Comparison of ENCODE assay signal across 7 cellular contexts in the genomic region with DNA sequence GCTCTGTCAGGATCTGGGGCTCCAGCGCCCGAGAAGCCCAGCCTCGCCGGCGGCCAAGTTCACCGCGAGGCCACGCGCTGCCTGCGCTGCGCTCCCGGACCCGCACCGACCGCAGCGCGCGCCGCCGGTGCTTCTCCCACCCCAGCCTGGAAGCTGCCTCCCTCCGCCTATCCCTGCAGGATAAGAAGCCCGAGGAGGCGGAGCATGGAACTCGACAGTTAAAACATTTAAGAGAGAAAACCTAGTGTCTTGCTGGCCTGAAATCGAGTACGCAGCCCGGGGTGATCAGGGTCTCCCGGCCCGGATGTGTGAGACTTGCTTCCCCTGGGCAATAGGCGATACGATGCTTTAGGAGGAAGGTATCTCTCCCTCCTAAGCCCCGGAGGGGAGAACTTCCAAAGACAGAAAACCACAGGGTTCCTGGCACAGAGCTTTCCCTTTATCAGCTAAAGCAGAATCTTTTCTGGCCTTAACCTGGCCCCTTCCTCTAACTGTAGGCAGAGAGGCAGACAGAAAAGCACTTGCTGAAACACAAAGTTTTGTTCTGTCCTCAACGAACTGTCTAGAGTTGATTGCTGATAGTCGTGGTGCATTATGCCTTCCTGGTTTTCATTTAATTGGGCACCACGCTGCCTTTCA.
DNase-seq lines count a peak whose midpoint lies in the region; ATAC-seq, FAIRE-seq and TF ChIP-seq lines count a peak whose summit lies in the region.
"Not testable (repeated sequence)": the region's sequence is repeated elsewhere in the genome, so short reads cannot be mapped to it uniquely, and the experiment has no call there.

No MANE protein-coding gene starts in this region.

- peak; percentile 92 for FAIRE-seq in K562 (lab: Jason Lieb, UNC)

- H3K4me3 ChIP-seq in Panc1 (ENCODE audit: low read depth in 2 of 2, low read length in 2 of 2); K562; epithelial cell of esophagus (ENCODE audit: low read length): not testable (repeated sequence)
- H3K4me3 ChIP-seq in heart right ventricle (peak overlapping the region in 9 of 10 donors; percentile 10 to 46 (median 40)), neural cell (ENCODE audit: low read length) (peak overlapping the region; percentile 55)

- TF ChIP-seq RAD21 in K562 (CRISPR knock-in tag; conservative IDR thresholded peaks at IDR 0.05 in 1 of 2, IDR thresholded peaks at IDR 0.05 in 1 of 2); neural cell (conservative IDR thresholded peaks at IDR 0.05): not testable (repeated sequence)

- BruUV-seq in Panc1 (replicated peaks; lab: Mats Ljungman, UMichigan) = not testable (repeated sequence)
- TSS peak; percentile 50 for BruUV-seq in K562 (replicated peaks; lab: Mats Ljungman, UMichigan)

- H2AFZ ChIP-seq in K562 (ENCODE audit: low read depth, low read length); neural cell (ENCODE audit: low read depth, low read length): not testable (repeated sequence)

- not testable (repeated sequence) for H3K9me2 ChIP-seq in neural cell (ENCODE audit: insufficient read depth, low read length)

- not testable (repeated sequence) for H3K4me1 ChIP-seq in Panc1 (ENCODE audit: control insufficient read depth, insufficient read depth, low read length); K562 (replicated peaks in 1 of 2; ENCODE audit: control insufficient read depth in 2 of 2, insufficient read depth in 2 of 2, low read length in 2 of 2)
- H3K4me1 ChIP-seq in heart right ventricle = peaks cover 0 to 10% (median 0%) of the 10 kb centered on the region in 9 donors

- WGBS in K562 (ENCODE audit: insufficient coverage, low coverage, missing lambda C conversion rate) = under 1% methylated on average over 25 of the region's 35 CpGs
- 2 to 6% methylated on average over 30 of the region's 35 CpGs for WGBS in heart right ventricle, 2 donors

- ATAC-seq in Panc1 = 0 out of 2 replicates have a peak, but pooled peaks have one; percentile 42
- ATAC-seq in K562 = peak; percentile 90
- peak; percentile 70 to 89 (median 84) for ATAC-seq in heart right ventricle

- intact Hi-C loops in Panc1 (cut with micrococcal nuclease; ENCODE audit: unreplicated experiment); K562 (cut with micrococcal nuclease); heart right ventricle (cut with DNase I): not testable (repeated sequence)

- not testable (repeated sequence) for H3F3A ChIP-seq in neural cell (ENCODE audit: insufficient read depth, low read length, poor library complexity, severe bottlenecking)

- H3K27ac ChIP-seq in Panc1 (ENCODE audit: low read length); neural cell (ENCODE audit: low read length): not testable (repeated sequence)
- H3K27ac ChIP-seq in K562 (ENCODE audit: extremely low read depth, low read depth, low read length) = peak overlapping the region; percentile 76
- H3K27ac ChIP-seq in heart right ventricle = peak overlapping the region in 1 of 10 donors; percentile 43

- not testable (repeated sequence) for H3K9me3 ChIP-seq in Panc1 (ENCODE audit: control insufficient read depth, insufficient read depth, low read depth, low read length); K562 (replicated peaks; ENCODE audit: control insufficient read depth, insufficient read depth, low read depth, low read length); heart right ventricle; neural cell (ENCODE audit: low read length)

- CTCF ChIA-PET in Panc1 (lab: Charles Lee); K562 (lab: Yijun Ruan, JAX; ENCODE audit: low intra/inter-chr PET ratio): not testable (repeated sequence)

- TF ChIP-seq POLR2A in K562 (conservative IDR thresholded peaks at IDR 0.05) = not testable (repeated sequence)

- H4K20me1 ChIP-seq in K562 (replicated peaks; ENCODE audit: control insufficient read depth, insufficient read depth, low read length); neural cell (ENCODE audit: insufficient read depth): not testable (repeated sequence)

- in situ Hi-C loops in Panc1 (cut with HindIII; ENCODE audit: low pct_unique_long_range_greater_than_20kb, low sequenced_read_pairs); K562 (cut with MboI): not testable (repeated sequence)

- not testable (repeated sequence) for TF ChIP-seq CTCF in Panc1 (IDR thresholded peaks at IDR 0.05); K562 (IDR thresholded peaks at IDR 0.05 in 2 of 3, conservative IDR thresholded peaks at IDR 0.05 in 1 of 3; ENCODE audit: insufficient read depth in 2 of 3, low read depth in 1 of 3, low read length in 3 of 3); epithelial cell of esophagus (IDR thresholded peaks at IDR 0.05; ENCODE audit: insufficient read depth, low read depth, low read length, missing control alignments); heart right ventricle (IDR thresholded peaks at IDR 0.05); neural cell (IDR thresholded peaks at IDR 0.05; ENCODE audit: poor library complexity, severe bottlenecking)

- TF ChIP-seq EP300 in K562 (IDR thresholded peaks at IDR 0.05; ENCODE audit: low read length) = peak; percentile 54; the same call in 1 of the 2 replicates
- not testable (repeated sequence) for TF ChIP-seq EP300 in neural cell (conservative IDR thresholded peaks at IDR 0.05; ENCODE audit: poor library complexity, severe bottlenecking)

- H3K9ac ChIP-seq in K562 (ENCODE audit: insufficient read depth in 1 of 2, low read depth in 2 of 2, low read length in 2 of 2) = peak overlapping the region; percentile 35 to 77; a peak in 2 of 4 replicates
- not testable (repeated sequence) for H3K9ac ChIP-seq in neural cell (ENCODE audit: low read length)

- not testable (repeated sequence) for DNase-seq in Panc1 (ENCODE audit: low read depth, low spot score)
- peak; percentile 24 to 72 (median 32) for DNase-seq in K562 (ENCODE audit: extremely low read depth in 1 of 4, low spot score in 3 of 4)
- peak; percentile 0 for DNase-seq in epithelial cell of esophagus (ENCODE audit: low read depth)
- peak; percentile 14 to 32 for DNase-seq in heart right ventricle
- peak; percentile 8 for DNase-seq in kidney tubule cell (ENCODE audit: low spot score)
- DNase-seq in stimulated activated CD4-positive, alpha-beta T cell treated with anti-CD3 and anti-CD28 coated beads, Interleukin-15, amount 100 ng/mL, for 24 hours = peak; percentile 9

- H3K36me3 ChIP-seq in Panc1 (ENCODE audit: control insufficient read depth, insufficient read depth, low read length); K562 (ENCODE audit: control insufficient read depth, insufficient read depth, low read length); heart right ventricle; neural cell (ENCODE audit: insufficient read depth, low read length): not testable (repeated sequence)

- not testable (repeated sequence) for H3K9me1 ChIP-seq in K562 (ENCODE audit: control insufficient read depth, insufficient read depth, low read length)

- POLR2A ChIA-PET in Panc1 (lab: Charles Lee); K562 (lab: Yijun Ruan, JAX): not testable (repeated sequence)

- H3K4me2 ChIP-seq in K562 (ENCODE audit: insufficient read depth, low read length) = peak overlapping the region; percentile 46
- H3K4me2 ChIP-seq in neural cell (ENCODE audit: low read length) = not testable (repeated sequence)

- H3K79me2 ChIP-seq in K562 (ENCODE audit: control insufficient read depth, insufficient read depth, low read length); neural cell (replicated peaks; ENCODE audit: insufficient read depth, low read length): not testable (repeated sequence)

- not testable (repeated sequence) for H3K27me3 ChIP-seq in Panc1 (ENCODE audit: control insufficient read depth, insufficient read depth, low read length); K562 (ENCODE audit: control insufficient read depth in 2 of 2, insufficient read depth in 2 of 2, low read length in 2 of 2); heart right ventricle; neural cell (ENCODE audit: insufficient read depth, low read depth, low read length)

TF ChIP-seq in K562, 482 proteins besides CTCF, POLR2A, EP300 and RAD21 (continues in another document):
- peak; percentile 63 for TF ChIP-seq RBFOX2 (IDR thresholded peaks at IDR 0.05; ENCODE audit: low read depth, low read length)
- peak; percentile 29 for TF ChIP-seq RBBP5 (IDR thresholded peaks at IDR 0.05; ENCODE audit: borderline replicate concordance, insufficient read depth, low read length, poor library complexity, severe bottlenecking)
- peak in 1 of 2 experiments; percentile 16; a peak in 2 of 4 replicates for TF ChIP-seq NRF1 (conservative IDR thresholded peaks at IDR 0.05 in 1 of 2, IDR thresholded peaks at IDR 0.05 in 1 of 2)
- TF ChIP-seq L3MBTL2 (IDR thresholded peaks at IDR 0.05) = peak; percentile 35
- TF ChIP-seq KLF16 (IDR thresholded peaks at IDR 0.05) = 0 out of 2 replicates have a peak, but pooled peaks have one; percentile 13
- peak; percentile 43 for TF ChIP-seq HNRNPLL (IDR thresholded peaks at IDR 0.05; ENCODE audit: low read depth, low read length, poor library complexity, severe bottlenecking)
- TF ChIP-seq RNF2 (IDR thresholded peaks at IDR 0.05) = peak; percentile 84; the same call in 1 of the 2 replicates
